Comparison of ENCODE assay signal across 8 cellular contexts in genomic region chr2:205700331-205701132, GRCh38. TPM values are rescaled to one million over a fixed set of nuclear protein-coding genes. Genes with fewer than 3 reads are reported as not detected.
A peak's percentile ranks its signal among the peaks of the same experiment; 100 is the strongest.
DNase-seq lines count a peak whose midpoint lies in the region; ATAC-seq and TF ChIP-seq lines count a peak whose summit lies in the region.

No MANE protein-coding gene starts in this region.

- peak; percentile 42 for DNase-seq in iPS-NIHi7 (ENCODE audit: extremely low spot score)
- no peak for DNase-seq in suprapubic skin (ENCODE audit: low spot score in 2 of 2)
- DNase-seq in HuH-7 (ENCODE audit: low spot score): no peak

- no peak overlapping the region for H3K9ac ChIP-seq in BLaER1

- peak overlapping the region; percentile 46 for H3K27ac Mint-ChIP-seq in activated T-helper 17 cell treated with anti-CD3 and anti-CD28 coated beads, Interleukin-2, amount 50 U/mL, for 72 hours

- no peak overlapping the region for H3K4me3 ChIP-seq in BLaER1
- H3K4me3 ChIP-seq in suprapubic skin: no peak overlapping the region

- H3K27me3 ChIP-seq in BLaER1: no peaks in the 10 kb centered on the region
- H3K27me3 ChIP-seq in suprapubic skin: no peaks in the 10 kb centered on the region

- H3K4me1 ChIP-seq in BLaER1: peaks cover 43% of the 10 kb centered on the region
- peaks cover 12% of the 10 kb centered on the region for H3K4me1 ChIP-seq in suprapubic skin

- H3K36me3 ChIP-seq in BLaER1 (no peaks in the 10 kb centered on the region), suprapubic skin (no peaks in the 10 kb centered on the region)

- H3K27ac ChIP-seq in BLaER1 (no peak overlapping the region), suprapubic skin (peak overlapping the region; percentile 62)

- no peaks in the 10 kb centered on the region for H3K9me3 Mint-ChIP-seq in activated T-helper 17 cell treated with anti-CD3 and anti-CD28 coated beads, Interleukin-2, amount 50 U/mL, for 72 hours

- peak overlapping the region; percentile 26 for H3K4me3 Mint-ChIP-seq in activated T-helper 17 cell treated with anti-CD3 and anti-CD28 coated beads, Interleukin-2, amount 50 U/mL, for 72 hours

- peaks cover 4% of the 10 kb centered on the region for H3K27me3 Mint-ChIP-seq in activated T-helper 17 cell treated with anti-CD3 and anti-CD28 coated beads, Interleukin-2, amount 50 U/mL, for 72 hours

- peak overlapping the region; percentile 38 for H3K4me2 ChIP-seq in BLaER1

- TF ChIP-seq POLR2A in suprapubic skin (IDR thresholded peaks at IDR 0.05): no peak

- peak; percentile 76 for ATAC-seq in GM19455 (IDR thresholded peaks at IDR 0.05; ENCODE audit: unreplicated experiment)
- peak; percentile 82 for ATAC-seq in HG03460 (IDR thresholded peaks at IDR 0.05; ENCODE audit: unreplicated experiment)
- peak; percentile 77 for ATAC-seq in activated T-helper 17 cell treated with anti-CD3 and anti-CD28 coated beads, Interleukin-2, amount 50 U/mL, for 72 hours (replicated peaks)
- no peak for ATAC-seq in HG03378 (IDR thresholded peaks at IDR 0.05; ENCODE audit: unreplicated experiment)

- no peaks in the 10 kb centered on the region for H4K20me1 ChIP-seq in BLaER1

- H3K4me1 Mint-ChIP-seq in activated T-helper 17 cell treated with anti-CD3 and anti-CD28 coated beads, Interleukin-2, amount 50 U/mL, for 72 hours: no peaks in the 10 kb centered on the region

- no peaks in the 10 kb centered on the region for H3K36me3 Mint-ChIP-seq in activated T-helper 17 cell treated with anti-CD3 and anti-CD28 coated beads, Interleukin-2, amount 50 U/mL, for 72 hours (ENCODE audit: low read depth)

- no peak for TF ChIP-seq EP300 in suprapubic skin (IDR thresholded peaks at IDR 0.05)

- no peak for TF ChIP-seq CTCF in suprapubic skin (IDR thresholded peaks at IDR 0.05)

- WGBS in suprapubic skin: 78% methylated on average over 12 of the region's 12 CpGs

- H3K9me3 ChIP-seq in BLaER1 (no peaks in the 10 kb centered on the region), suprapubic skin (no peaks in the 10 kb centered on the region)

RNA-seq across cellular contexts. Expression of gene NRP2, which starts 18.2 kb away (rescaled TPM):
- total RNA-seq in activated T-helper 17 cell treated with anti-CD3 and anti-CD28 coated beads, Interleukin-2, amount 50 U/mL, for 72 hours: 1 to 10 TPM in 1 of 2 donors, under 1 TPM in 1; 0.91 to 2.2 TPM
- 1 to 10 TPM; 3.4 to 8.9 (median 6.6) TPM for total RNA-seq in suprapubic skin
